27 cellular contexts compared by ENCODE assay signal in genomic region chr6:2396292-2396691, GRCh38.
A peak's percentile ranks its signal among the peaks of the same experiment; 100 is the strongest.
DNase-seq lines count a peak whose midpoint lies in the region; ATAC-seq, FAIRE-seq and TF ChIP-seq lines count a peak whose summit lies in the region.
"Had no signal": no experiment of that assay in that cellular context is flagged by ENCODE, and none has a peak within 500 bp of the region (broad histone marks: within the 10 kb centered on the region; RNA-seq: fewer than 3 reads in every experiment).

No MANE protein-coding gene starts in this region.

- TF ChIP-seq EP300 in H1 (IDR thresholded peaks at IDR 0.05; ENCODE audit: borderline replicate concordance in 1 of 2, low read depth in 2 of 2, low read length in 2 of 2): no peak

- H2BK5ac ChIP-seq in H1 (ENCODE audit: low read depth, low read length): no peak overlapping the region

- H3K4me3 Mint-ChIP-seq in osteocyte (ENCODE audit: unreplicated experiment) (no peak overlapping the region), Calu3 (ENCODE audit: low read depth, unreplicated experiment) (no peak overlapping the region)
- H3K4me3 Mint-ChIP-seq in activated T-cell treated with anti-CD3 and anti-CD28 coated beads, Interleukin-2, amount 50 U/mL, for 72 hours: no peak overlapping the region
- H3K4me3 Mint-ChIP-seq: activated naive CD8-positive, alpha-beta T cell treated with anti-CD3 and anti-CD28 coated beads for 36 hours; CD8-positive, alpha-beta memory T cell; stimulated activated naive CD8-positive, alpha-beta T cell treated with anti-CD3 and anti-CD28 coated beads, Interleukin-15, amount 100 ng/mL, for 72 hours had no signal

- H3K36me3 Mint-ChIP-seq in osteocyte (ENCODE audit: unreplicated experiment) (peaks cover 15% of the 10 kb centered on the region), Calu3 (ENCODE audit: insufficient read depth, unreplicated experiment) (no peaks in the 10 kb centered on the region)
- H3K36me3 Mint-ChIP-seq in activated T-cell treated with anti-CD3 and anti-CD28 coated beads, Interleukin-2, amount 50 U/mL, for 72 hours (ENCODE audit: insufficient read depth in 2 of 2): no peaks in the 10 kb centered on the region

- H3K9me3 Mint-ChIP-seq in osteocyte (ENCODE audit: unreplicated experiment) (peaks cover 8% of the 10 kb centered on the region), Calu3 (ENCODE audit: low read depth, unreplicated experiment) (no peaks in the 10 kb centered on the region)
- H3K9me3 Mint-ChIP-seq in activated T-cell treated with anti-CD3 and anti-CD28 coated beads, Interleukin-2, amount 50 U/mL, for 72 hours: no peaks in the 10 kb centered on the region
- H3K9me3 Mint-ChIP-seq: CD8-positive, alpha-beta memory T cell; stimulated activated naive CD8-positive, alpha-beta T cell treated with anti-CD3 and anti-CD28 coated beads, Interleukin-15, amount 100 ng/mL, for 72 hours had no signal

- H2AFZ ChIP-seq in H1 (ENCODE audit: low read length): no peak overlapping the region
- H2AFZ ChIP-seq: GM23248 had no signal

- H3K79me1 ChIP-seq in H1 (ENCODE audit: low read depth, low read length): no peaks in the 10 kb centered on the region

- H3K4me1 ChIP-seq in H1 (replicated peaks in 1 of 4; ENCODE audit: control insufficient read depth in 3 of 4, insufficient read depth in 4 of 4, low read length in 3 of 4): no peaks in the 10 kb centered on the region
- H3K4me1 ChIP-seq: esophagus squamous epithelium had no signal

- no peaks in the 10 kb centered on the region for H3K27me3 ChIP-seq in H1 (replicated peaks in 1 of 4; ENCODE audit: control insufficient read depth in 3 of 4, extremely low read depth in 1 of 4, insufficient read depth in 3 of 4, low read length in 3 of 4)
- H3K27me3 ChIP-seq: esophagus squamous epithelium, tibial artery had no signal

- peak; percentile 4 for DNase-seq in NCI-H2171 treated with DMSO at 0.1 percent for 48 hours (lab: John Stamatoyannopoulos, UW)
- no peak for DNase-seq in NCI-H2171 (lab: John Stamatoyannopoulos, UW)
- peak; percentile 21 for DNase-seq in NCI-H524 treated with DMSO at 0.1 percent for 48 hours (lab: John Stamatoyannopoulos, UW)
- no peak for DNase-seq in H1 (ENCODE audit: low read depth in 1 of 2, low spot score in 2 of 2)
- no peak for DNase-seq in osteocyte (ENCODE audit: extremely low spot score, unreplicated experiment)
- DNase-seq in activated T-cell treated with anti-CD3 and anti-CD28 coated beads, Interleukin-2, amount 50 U/mL, for 72 hours: no peak
- no peak for DNase-seq in DMS53 (lab: John Stamatoyannopoulos, UW)
- no peak for DNase-seq in Calu3
- DNase-seq: 8988T; activated CD4-positive, alpha-beta T cell treated with anti-CD3 and anti-CD28 coated beads for 48 hours; activated naive CD8-positive, alpha-beta T cell treated with anti-CD3 and anti-CD28 coated beads for 36 hours; CD8-positive, alpha-beta memory T cell; cerebellar nuclear complex; DND-41; effector memory CD4-positive, alpha-beta T cell; esophagus squamous epithelium; KBM-7; NCI-H146; NCI-H345; NK-92 treated with Interleukin-12 subunit alpha and Interleukin-12 subunit beta, amount 100 ng/mL, for 24 hours; stimulated activated CD4-positive, alpha-beta T cell treated with anti-CD3 and anti-CD28 coated beads, Interleukin-4, amount 100 ng/mL, for 24 hours; stimulated activated naive CD8-positive, alpha-beta T cell treated with anti-CD3 and anti-CD28 coated beads, Interleukin-15, amount 100 ng/mL, for 72 hours; tibial artery had no signal

- no peak for TF ChIP-seq POLR2A in H1 (IDR thresholded peaks at IDR 0.05; ENCODE audit: control extremely low read depth in 1 of 2, low read depth in 2 of 2, low read length in 2 of 2)

- intact Hi-C loops in Calu3 (cut with micrococcal nuclease; ENCODE audit: unreplicated experiment): no loop called here

- H3K23ac ChIP-seq in H1 (ENCODE audit: insufficient read length): no peak overlapping the region

- H3K18ac ChIP-seq in H1 (ENCODE audit: extremely low read depth, low read length): no peak overlapping the region

- WGBS in H1 (ENCODE audit: extremely low coverage in 1 of 2, insufficient coverage in 1 of 2, insufficient read length in 1 of 2, insufficient replicate concordance in 2 of 2, low coverage in 1 of 2, low lambda C conversion rate in 2 of 2, missing lambda C conversion rate in 1 of 2), 2 experiments: 88% methylated on average over 4 of the region's 4 CpGs; no CpG with 5 or more reads in 1 of the 2 experiments

- CTCF ChIA-PET in H1 (lab: Charles Lee; ENCODE audit: partially characterized antibody) (interaction anchor here (0.6 to 1.3 kb wide), 9 partner anchors 9 to 800 kb away, joined by 3 to 4 read pairs (median 3); no protein-coding TSS in a partner anchor), Calu3 (lab: Charles Lee) (no interaction called here)

- TF ChIP-seq RAD21 in H1 (IDR thresholded peaks at IDR 0.05 in 1 of 2, conservative IDR thresholded peaks at IDR 0.05 in 1 of 2; ENCODE audit: low read depth in 2 of 2, low read length in 2 of 2): peak; percentile 31 to 33

- no peak overlapping the region for H2BK15ac ChIP-seq in H1 (ENCODE audit: low read length)

- H3K9ac ChIP-seq in H1 (replicated peaks in 1 of 4; ENCODE audit: extremely low read depth in 1 of 4, low read depth in 3 of 4, low read length in 3 of 4): no peak overlapping the region
- H3K9ac ChIP-seq: GM23248 had no signal

- H3K4ac ChIP-seq in H1 (replicated peaks; ENCODE audit: insufficient read length, low read depth, low read length): no peak overlapping the region

- no peak overlapping the region for H3K27ac ChIP-seq in H1 (ENCODE audit: low read depth, low read length)
- H3K27ac ChIP-seq: esophagus squamous epithelium, GM23248, tibial artery had no signal

- H3K27ac Mint-ChIP-seq in osteocyte (ENCODE audit: unreplicated experiment): no peak overlapping the region
- H3K27ac Mint-ChIP-seq in activated T-cell treated with anti-CD3 and anti-CD28 coated beads, Interleukin-2, amount 50 U/mL, for 72 hours: no peak overlapping the region
- H3K27ac Mint-ChIP-seq in Calu3 (ENCODE audit: unreplicated experiment): no peak overlapping the region
- H3K27ac Mint-ChIP-seq: activated naive CD8-positive, alpha-beta T cell treated with anti-CD3 and anti-CD28 coated beads for 36 hours; CD8-positive, alpha-beta memory T cell had no signal

- no peaks in the 10 kb centered on the region for H3K79me2 ChIP-seq in H1 (ENCODE audit: control insufficient read depth in 1 of 2, insufficient read depth in 2 of 2, low read length in 2 of 2)

- no peaks in the 10 kb centered on the region for H3K23me2 ChIP-seq in H1 (ENCODE audit: low read depth, low read length)

- H3K4me3 ChIP-seq in H1 (ENCODE audit: extremely low read depth in 1 of 4, insufficient read depth in 2 of 4, low read depth in 3 of 4, low read length in 4 of 4): no peak overlapping the region
- H3K4me3 ChIP-seq: esophagus squamous epithelium, GM23248, tibial artery had no signal

- H2AK5ac ChIP-seq in H1 (ENCODE audit: low read depth, low read length): no peak overlapping the region

- H3K9me3 ChIP-seq in H1 (ENCODE audit: insufficient read depth in 2 of 2, low read depth in 1 of 2, low read length in 1 of 2): peaks cover 4 to 8% of the 10 kb centered on the region in 2 experiments; a peak in 3 of 4 replicates

- H2BK20ac ChIP-seq in H1 (ENCODE audit: low read length): no peak overlapping the region

- no peak overlapping the region for H2BK12ac ChIP-seq in H1 (ENCODE audit: low read depth, low read length)

- no peaks in the 10 kb centered on the region for H3K36me3 ChIP-seq in H1 (ENCODE audit: control insufficient read depth in 2 of 4, insufficient read depth in 4 of 4, low read length in 3 of 4)

- BruUV-seq in Calu3 (replicated peaks; lab: Mats Ljungman, UMichigan): no TSS peak

- H3K14ac ChIP-seq in H1 (ENCODE audit: insufficient read length): no peak overlapping the region

- peak in 1 of 3 experiments; percentile 23; a peak in 1 of 4 replicates for TF ChIP-seq CTCF in H1 (IDR thresholded peaks at IDR 0.05; ENCODE audit: control extremely low read depth in 1 of 3, insufficient read depth in 1 of 3, low read depth in 1 of 3, low read length in 3 of 3)
- peak; percentile 9 for TF ChIP-seq CTCF in osteocyte (IDR thresholded peaks at IDR 0.05)
- no peak for TF ChIP-seq CTCF in Calu3 (IDR thresholded peaks at IDR 0.05; ENCODE audit: unreplicated experiment)

- H3K4me1 Mint-ChIP-seq in osteocyte (ENCODE audit: unreplicated experiment) (no peaks in the 10 kb centered on the region), Calu3 (ENCODE audit: low read depth, unreplicated experiment) (no peaks in the 10 kb centered on the region)
- no peaks in the 10 kb centered on the region for H3K4me1 Mint-ChIP-seq in activated T-cell treated with anti-CD3 and anti-CD28 coated beads, Interleukin-2, amount 50 U/mL, for 72 hours (ENCODE audit: low read depth)
- H3K4me1 Mint-ChIP-seq: activated naive CD8-positive, alpha-beta T cell treated with anti-CD3 and anti-CD28 coated beads for 36 hours; CD8-positive, alpha-beta memory T cell; stimulated activated naive CD8-positive, alpha-beta T cell treated with anti-CD3 and anti-CD28 coated beads, Interleukin-15, amount 100 ng/mL, for 72 hours had no signal

- no peak overlapping the region for H4K8ac ChIP-seq in H1 (ENCODE audit: extremely low read depth, insufficient read depth, low read length)

- POLR2A ChIA-PET in H1 (lab: Charles Lee; ENCODE audit: partially characterized antibody): no interaction called here

- H3K27me3 Mint-ChIP-seq in osteocyte (ENCODE audit: unreplicated experiment) (no peaks in the 10 kb centered on the region), Calu3 (ENCODE audit: unreplicated experiment) (no peaks in the 10 kb centered on the region)
- no peaks in the 10 kb centered on the region for H3K27me3 Mint-ChIP-seq in activated T-cell treated with anti-CD3 and anti-CD28 coated beads, Interleukin-2, amount 50 U/mL, for 72 hours (ENCODE audit: low read depth)
- H3K27me3 Mint-ChIP-seq: activated naive CD8-positive, alpha-beta T cell treated with anti-CD3 and anti-CD28 coated beads for 36 hours; CD8-positive, alpha-beta memory T cell; stimulated activated naive CD8-positive, alpha-beta T cell treated with anti-CD3 and anti-CD28 coated beads, Interleukin-15, amount 100 ng/mL, for 72 hours had no signal

- no peak overlapping the region for H4K91ac ChIP-seq in H1 (replicated peaks; ENCODE audit: insufficient read length, low read length)

- H3K4me2 ChIP-seq in H1 (ENCODE audit: insufficient read depth in 1 of 2, low read depth in 2 of 2, low read length in 2 of 2): no peak overlapping the region

- ATAC-seq in activated T-cell treated with anti-CD3 and anti-CD28 coated beads, Interleukin-2, amount 50 U/mL, for 72 hours (replicated peaks in 1 of 2): no peak
- ATAC-seq: Panc1; stimulated activated naive CD8-positive, alpha-beta T cell treated with anti-CD3 and anti-CD28 coated beads, Interleukin-15, amount 100 ng/mL, for 72 hours had no signal

- no peak overlapping the region for H2BK120ac ChIP-seq in H1 (replicated peaks; ENCODE audit: low read depth, low read length)

- no peak overlapping the region for H4K5ac ChIP-seq in H1 (ENCODE audit: insufficient read length, low read depth, low read length)

- H3K56ac ChIP-seq in H1 (replicated peaks; ENCODE audit: insufficient read length, low read depth, low read length): no peak overlapping the region

- H4K20me1 ChIP-seq in H1 (replicated peaks in 1 of 2; ENCODE audit: control insufficient read depth in 1 of 2, insufficient read depth in 2 of 2, low read length in 2 of 2): no peaks in the 10 kb centered on the region

- no peak for FAIRE-seq in H1 (lab: Jason Lieb, UNC)
- FAIRE-seq: GM12891, GM19239 had no signal

TF ChIP-seq in H1, 55 proteins besides CTCF, POLR2A, EP300 and RAD21 (continues in another document):
- no peak for TF ChIP-seq JUND (IDR thresholded peaks at IDR 0.05; ENCODE audit: low read length)

Comparison
In these comparisons a context has a peak if more than half of its experiments do, and no peak if none do; other contexts are left out.
1. DNase-seq: peak in NCI-H2171 treated with DMSO at 0.1 percent for 48 hours (single experiment) and NCI-H524 treated with DMSO at 0.1 percent for 48 hours (single experiment); none in NCI-H2171 (single experiment), H1 (0 of 2), osteocyte (single experiment), activated T-cell treated with anti-CD3 and anti-CD28 coated beads, Interleukin-2, amount 50 U/mL, for 72 hours (0 of 2), DMS53 (single experiment) and Calu3 (single experiment).